1 cellular context compared by ENCODE assay signal in genomic region chr11:128463386-128463829, GRCh38.
TF ChIP-seq lines count a peak whose summit lies in the region.

No MANE protein-coding gene starts in this region.

TF ChIP-seq in GM23338, 12 proteins besides CTCF, POLR2A, EP300 and RAD21 (continued from another document):
- no peak for TF ChIP-seq REST (IDR thresholded peaks at IDR 0.05; ENCODE audit: unreplicated experiment)
- no peak for TF ChIP-seq JUNB (IDR thresholded peaks at IDR 0.05; ENCODE audit: unreplicated experiment)
- no peak for TF ChIP-seq NANOG (IDR thresholded peaks at IDR 0.05; ENCODE audit: borderline replicate concordance)
- no peak for TF ChIP-seq STAT1 (IDR thresholded peaks at IDR 0.05; ENCODE audit: unreplicated experiment)
- no peak for TF ChIP-seq ZNF331 (CRISPR knock-in tag; IDR thresholded peaks at IDR 0.05; ENCODE audit: low read depth)
- TF ChIP-seq EZH2 (IDR thresholded peaks at IDR 0.05; ENCODE audit: low read depth, unreplicated experiment) = no peak
- TF ChIP-seq, protein P1, sequence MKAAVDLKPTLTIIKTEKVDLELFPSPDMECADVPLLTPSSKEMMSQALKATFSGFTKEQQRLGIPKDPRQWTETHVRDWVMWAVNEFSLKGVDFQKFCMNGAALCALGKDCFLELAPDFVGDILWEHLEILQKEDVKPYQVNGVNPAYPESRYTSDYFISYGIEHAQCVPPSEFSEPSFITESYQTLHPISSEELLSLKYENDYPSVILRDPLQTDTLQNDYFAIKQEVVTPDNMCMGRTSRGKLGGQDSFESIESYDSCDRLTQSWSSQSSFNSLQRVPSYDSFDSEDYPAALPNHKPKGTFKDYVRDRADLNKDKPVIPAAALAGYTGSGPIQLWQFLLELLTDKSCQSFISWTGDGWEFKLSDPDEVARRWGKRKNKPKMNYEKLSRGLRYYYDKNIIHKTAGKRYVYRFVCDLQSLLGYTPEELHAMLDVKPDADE (IDR thresholded peaks at IDR 0.05) = no peak
- TF ChIP-seq EZH2phosphoT487 (IDR thresholded peaks at IDR 0.05; ENCODE audit: unreplicated experiment) = no peak
- TF ChIP-seq POLR2AphosphoS5 (IDR thresholded peaks at IDR 0.05; ENCODE audit: low read depth) = no peak
- no peak for TF ChIP-seq CREB1 (CRISPR knock-in tag; IDR thresholded peaks at IDR 0.05; ENCODE audit: low read depth)
TF ChIP-seq in GM23338: peak in this region for 0.
